In genomic region chr7:134948736-134949135, GRCh38 we compare ENCODE assay signal across 18 cellular contexts. TPM values are rescaled to one million over a fixed set of nuclear protein-coding genes. Genes with fewer than 3 reads are reported as not detected.
DNase-seq lines count a peak whose midpoint lies in the region; ATAC-seq and TF ChIP-seq lines count a peak whose summit lies in the region.
"Had no signal": no experiment of that assay in that cellular context is flagged by ENCODE, and none has a peak within 500 bp of the region (broad histone marks: within the 10 kb centered on the region; RNA-seq: fewer than 3 reads in every experiment).

No MANE protein-coding gene starts in this region.

- intact Hi-C loops in sigmoid colon (cut with DNase I) (loop anchor here (5.0 kb wide), 1 partner anchor 46 kb away; no protein-coding TSS in a partner anchor), heart left ventricle (cut with DNase I) (loop anchor here in 5 of 10 donors (5.0 to 10.0 kb wide), 2 partner anchors 174 to 256 kb away; partner anchors contain the start of gene CALD1 (in 3 of the 5))

- no peaks in the 10 kb centered on the region for H3K9me3 ChIP-seq in sigmoid colon
- H3K9me3 ChIP-seq in heart left ventricle: no peaks in the 10 kb centered on the region
- H3K9me3 ChIP-seq: breast epithelium had no signal

- no peak for TF ChIP-seq EP300 in sigmoid colon (IDR thresholded peaks at IDR 0.05)

- ATAC-seq in heart left ventricle: no peak
- ATAC-seq in HG03354 (IDR thresholded peaks at IDR 0.05; ENCODE audit: poor library complexity, severe bottlenecking, unreplicated experiment): no peak
- ATAC-seq in activated CD4-positive, CD25-positive, alpha-beta regulatory T cell treated with anti-CD3 and anti-CD28 coated beads, Interleukin-2, amount 50 U/mL, for 24 hours: no peak
- ATAC-seq: HCT116; naive thymus-derived CD8-positive, alpha-beta T cell had no signal

- H3K4me1 ChIP-seq in sigmoid colon (peaks cover 0 to 22% (median 2%) of the 10 kb centered on the region in 4 donors), heart left ventricle (peaks cover 0 to 9% (median 0%) of the 10 kb centered on the region in 12 donors)
- H3K4me1 ChIP-seq: breast epithelium, parathyroid adenoma had no signal

- WGBS in sigmoid colon, 2 donors: 12 to 71% methylated on average over 1 of the region's 1 CpG
- WGBS in heart left ventricle, 4 donors: 75 to 96% (median 84%) methylated on average over 1 of the region's 1 CpG

- H3K36me3 ChIP-seq in sigmoid colon (peaks cover 24 to 100% (median 64%) of the 10 kb centered on the region in 4 donors), heart left ventricle (peaks cover 0 to 100% (median 86%) of the 10 kb centered on the region in 9 donors)
- H3K36me3 ChIP-seq: breast epithelium had no signal

- H3K27me3 ChIP-seq in sigmoid colon: no peaks in the 10 kb centered on the region
- H3K27me3 ChIP-seq in heart left ventricle: no peaks in the 10 kb centered on the region
- H3K27me3 ChIP-seq: breast epithelium had no signal

- TF ChIP-seq POLR2A in sigmoid colon (IDR thresholded peaks at IDR 0.05): no peak
- TF ChIP-seq POLR2A in heart left ventricle (IDR thresholded peaks at IDR 0.05): no peak

- peak; percentile 70 for DNase-seq in AG10803 (ENCODE audit: low read depth)
- peak; percentile 54 for DNase-seq in amniotic epithelial cell (ENCODE audit: low read depth)
- DNase-seq in fibroblast of peridontal ligament (ENCODE audit: extremely low read depth): peak; percentile 50
- no peak for DNase-seq in sigmoid colon
- DNase-seq in SKM-1 (lab: John Stamatoyannopoulos, UW; ENCODE audit: unreplicated experiment): no peak
- DNase-seq in heart left ventricle: no peak
- DNase-seq: activated B cell treated with CpG ODN at 0.5 μM for 24 hours; activated naive CD8-positive, alpha-beta T cell treated with anti-CD3 and anti-CD28 coated beads, Interleukin-2, amount 10 ng/mL, durations not matched to agents 7 days and 5 days; CD4-positive, CD25-positive, alpha-beta regulatory T cell; DMS153; naive thymus-derived CD8-positive, alpha-beta T cell; NCI-H1694 treated with DMSO at 0.1 percent for 48 hours; NCI-H226 had no signal

- H3K27ac ChIP-seq in sigmoid colon (peak overlapping the region in 3 of 4 donors; percentile 33 to 86 (median 69)), heart left ventricle (peak overlapping the region in 1 of 12 donors; percentile 33)
- H3K27ac ChIP-seq: parathyroid adenoma had no signal

- H3K4me3 ChIP-seq in AG10803 (ENCODE audit: low read length): no peak overlapping the region
- no peak overlapping the region for H3K4me3 ChIP-seq in sigmoid colon
- H3K4me3 ChIP-seq in heart left ventricle: no peak overlapping the region
- H3K4me3 ChIP-seq: breast epithelium had no signal

- TF ChIP-seq CTCF in AG10803 (conservative IDR thresholded peaks at IDR 0.05; ENCODE audit: low read length) (no peak), sigmoid colon (IDR thresholded peaks at IDR 0.05) (no peak), heart left ventricle (IDR thresholded peaks at IDR 0.05) (no peak)

RNA-seq across cellular contexts. Expression of gene AGBL3, which starts 37.6 kb away (rescaled TPM):
- total RNA-seq in sigmoid colon: 1 to 10 TPM in 3 of 4 donors, under 1 TPM in 1; 0.95 to 3.1 (median 1.1) TPM
- polyA plus RNA-seq in sigmoid colon: under 1 TPM; 0.23 to 0.93 (median 0.60) TPM
- total RNA-seq in heart left ventricle: 1 to 10 TPM in 4 of 9 donors, under 1 TPM in 5; 0.40 to 1.5 (median 0.93) TPM
- under 1 TPM; 0.83 to 0.99 TPM for polyA plus RNA-seq in heart left ventricle

Comparison
In these comparisons a context has a peak if more than half of its experiments do, and no peak if none do; other contexts are left out.
1. DNase-seq: peak in AG10803 (single experiment), amniotic epithelial cell (single experiment) and fibroblast of peridontal ligament (single experiment); none in sigmoid colon (single experiment), SKM-1 (single experiment) and heart left ventricle (0 of 5).